In genomic region chr9:6034954-6035353, GRCh38 we compare ENCODE assay signal across 23 cellular contexts. TPM values are rescaled to one million over a fixed set of nuclear protein-coding genes. Genes with fewer than 3 reads are reported as not detected.
DNase-seq lines count a peak whose midpoint lies in the region; ATAC-seq, FAIRE-seq and TF ChIP-seq lines count a peak whose summit lies in the region.
"Had no signal": no experiment of that assay in that cellular context is flagged by ENCODE, and none has a peak within 500 bp of the region (broad histone marks: within the 10 kb centered on the region; RNA-seq: fewer than 3 reads in every experiment).

No MANE protein-coding gene starts in this region.

- POLR2A ChIA-PET in HepG2 (lab: Yijun Ruan, JAX) = no interaction called here

- no peaks in the 10 kb centered on the region for H3K36me3 ChIP-seq in HepG2 (replicated peaks in 1 of 2; ENCODE audit: control insufficient read depth in 1 of 2, insufficient read depth in 2 of 2, low read length in 2 of 2)
- H3K36me3 ChIP-seq in right lobe of liver = no peaks in the 10 kb centered on the region
- no peaks in the 10 kb centered on the region for H3K36me3 ChIP-seq in endodermal cell (ENCODE audit: control insufficient read depth, insufficient read depth, low read length)
- H3K36me3 ChIP-seq: BE2C had no signal

- ATAC-seq in HepG2 (peak; percentile 94), right lobe of liver (no peak), HG02973 (IDR thresholded peaks at IDR 0.05; ENCODE audit: unreplicated experiment) (no peak)
- peak; percentile 34 for ATAC-seq in stimulated activated memory B cell treated with anti-CD40 and anti-IgM and Interleukin-4, amounts not matched to agents 10 μg/mL and 1 μg/mL and 100 μg/mL, for 72 hours
- ATAC-seq: K562, T-helper 17 cell had no signal

- BruUV-seq in HepG2 (replicated peaks; lab: Mats Ljungman, UMichigan) = no TSS peak

- 33% methylated on average over 1 of the region's 5 CpGs for WGBS in HepG2 (ENCODE audit: low lambda C conversion rate)
- WGBS in right lobe of liver (ENCODE audit: insufficient coverage, low coverage, low lambda C conversion rate, missing lambda C conversion rate) = 81% methylated on average over 2 of the region's 5 CpGs
- 90 to 93% methylated on average over 3 to 5 of the region's 5 CpGs for WGBS in endodermal cell (ENCODE audit: insufficient coverage in 1 of 2, insufficient read length in 1 of 2), 2 experiments

- no peaks in the 10 kb centered on the region for H3K79me2 ChIP-seq in HepG2 (ENCODE audit: insufficient read depth, low read length)

- H3K4me2 ChIP-seq in HepG2 (ENCODE audit: low read depth, low read length) = peak overlapping the region; percentile 26; the same call in 1 of the 2 replicates

- H3K27ac ChIP-seq in HepG2 (ENCODE audit: extremely low read length, insufficient read depth, low read length) (no peak overlapping the region), right lobe of liver (no peak overlapping the region), endodermal cell (ENCODE audit: low read depth, low read length) (no peak overlapping the region)

- no peak overlapping the region for H3K9ac ChIP-seq in HepG2 (ENCODE audit: insufficient read depth, low read depth, low read length)
- no peak overlapping the region for H3K9ac ChIP-seq in endodermal cell (ENCODE audit: extremely low read depth, low read length, poor library complexity, severe bottlenecking)

- H3K27me3 Mint-ChIP-seq in endodermal cell (ENCODE audit: insufficient read depth) = no peaks in the 10 kb centered on the region
- H3K27me3 Mint-ChIP-seq in stimulated activated memory B cell treated with anti-CD40 and anti-IgM and Interleukin-4, amounts not matched to agents 10 μg/mL and 1 μg/mL and 100 μg/mL, for 72 hours = no peaks in the 10 kb centered on the region

- in situ Hi-C loops in HepG2 (cut with HindIII; ENCODE audit: extremely low pct_ligation_motif_present, low pct_unique_long_range_greater_than_20kb) = no loop called here

- H3K4me1 Mint-ChIP-seq in endodermal cell = peaks cover 21% of the 10 kb centered on the region
- H3K4me1 Mint-ChIP-seq in stimulated activated memory B cell treated with anti-CD40 and anti-IgM and Interleukin-4, amounts not matched to agents 10 μg/mL and 1 μg/mL and 100 μg/mL, for 72 hours = peaks cover under 1% of the 10 kb centered on the region

- H2AFZ ChIP-seq in HepG2 (ENCODE audit: low read length) = no peak overlapping the region

- H4K20me1 ChIP-seq in HepG2 (ENCODE audit: insufficient read depth, low read length) = no peaks in the 10 kb centered on the region

- no peak overlapping the region for H3K27ac Mint-ChIP-seq in endodermal cell
- no peak overlapping the region for H3K27ac Mint-ChIP-seq in stimulated activated memory B cell treated with anti-CD40 and anti-IgM and Interleukin-4, amounts not matched to agents 10 μg/mL and 1 μg/mL and 100 μg/mL, for 72 hours
- H3K27ac Mint-ChIP-seq: activated T-cell treated with anti-CD3 and anti-CD28 coated beads, Interleukin-2, amount 50 U/mL, for 24 hours; T-helper 17 cell had no signal

- no peak for TF ChIP-seq RAD21 in HepG2 (CRISPR knock-in tag; IDR thresholded peaks at IDR 0.05)

- H3K9me3 Mint-ChIP-seq in endodermal cell = no peaks in the 10 kb centered on the region
- H3K9me3 Mint-ChIP-seq in stimulated activated memory B cell treated with anti-CD40 and anti-IgM and Interleukin-4, amounts not matched to agents 10 μg/mL and 1 μg/mL and 100 μg/mL, for 72 hours = no peaks in the 10 kb centered on the region
- H3K9me3 Mint-ChIP-seq: activated T-cell treated with anti-CD3 and anti-CD28 coated beads, Interleukin-2, amount 50 U/mL, for 24 hours had no signal

- TF ChIP-seq EP300 in HepG2 (IDR thresholded peaks at IDR 0.05; ENCODE audit: low read depth in 2 of 2, low read length in 2 of 2) (no peak), HepG2 (CRISPR knock-in tag; IDR thresholded peaks at IDR 0.05; ENCODE audit: borderline replicate concordance) (no peak)

- no peak overlapping the region for H3K4me3 Mint-ChIP-seq in endodermal cell
- no peak overlapping the region for H3K4me3 Mint-ChIP-seq in stimulated activated memory B cell treated with anti-CD40 and anti-IgM and Interleukin-4, amounts not matched to agents 10 μg/mL and 1 μg/mL and 100 μg/mL, for 72 hours
- H3K4me3 Mint-ChIP-seq: activated T-cell treated with anti-CD3 and anti-CD28 coated beads, Interleukin-2, amount 50 U/mL, for 24 hours; T-helper 17 cell had no signal

- peaks cover 15% of the 10 kb centered on the region for H3K36me3 Mint-ChIP-seq in endodermal cell (ENCODE audit: low read depth)
- no peaks in the 10 kb centered on the region for H3K36me3 Mint-ChIP-seq in stimulated activated memory B cell treated with anti-CD40 and anti-IgM and Interleukin-4, amounts not matched to agents 10 μg/mL and 1 μg/mL and 100 μg/mL, for 72 hours

- TF ChIP-seq CTCF in HepG2 (CRISPR knock-in tag; IDR thresholded peaks at IDR 0.05) (no peak; the same call in 1 of the 2 replicates), right lobe of liver (IDR thresholded peaks at IDR 0.05) (no peak), endodermal cell (conservative IDR thresholded peaks at IDR 0.05) (no peak)

- H3K4me1 ChIP-seq in HepG2 (ENCODE audit: insufficient read depth, low read length) (peaks cover 10% of the 10 kb centered on the region; the same call in 1 of the 2 replicates), right lobe of liver (no peaks in the 10 kb centered on the region), endodermal cell (ENCODE audit: control insufficient read depth, insufficient read depth, low read length) (no peaks in the 10 kb centered on the region)
- H3K4me1 ChIP-seq: BE2C had no signal

- TF ChIP-seq POLR2A in HepG2 (IDR thresholded peaks at IDR 0.05; ENCODE audit: insufficient read depth in 1 of 2, low read depth in 2 of 2, low read length in 2 of 2) (no peak), right lobe of liver (IDR thresholded peaks at IDR 0.05) (no peak)

- CTCF ChIA-PET in HepG2 (lab: Yijun Ruan, JAX; ENCODE audit: low intra/inter-chr PET ratio, low total read pairs) = no interaction called here

- H3K4me3 ChIP-seq in HepG2 (replicated peaks in 1 of 3; ENCODE audit: insufficient read depth in 1 of 3, low read depth in 2 of 3, low read length in 3 of 3) (peak overlapping the region in 1 of 3 experiments; percentile 9; a peak in 1 of 6 replicates), right lobe of liver (no peak overlapping the region), endodermal cell (ENCODE audit: low read length) (no peak overlapping the region)
- H3K4me3 ChIP-seq: K562 had no signal

- H3K9me3 ChIP-seq in HepG2 (ENCODE audit: low read length) = no peaks in the 10 kb centered on the region
- H3K9me3 ChIP-seq in right lobe of liver = no peaks in the 10 kb centered on the region
- no peaks in the 10 kb centered on the region for H3K9me3 ChIP-seq in endodermal cell (ENCODE audit: control insufficient read depth, low read length)
- H3K9me3 ChIP-seq: BE2C had no signal

- DNase-seq in HepG2 (ENCODE audit: low spot score) (peak; percentile 15), right lobe of liver (no peak), LHCN-M2 (ENCODE audit: low read depth) (peak; percentile 34), endodermal cell (peak; percentile 48), SK-N-DZ (ENCODE audit: low spot score) (no peak), D341Med (ENCODE audit: low spot score) (no peak)
- DNase-seq: activated T-cell treated with anti-CD3 and anti-CD28 coated beads, Interleukin-2, amount 50 U/mL, for 24 hours; BE2C; central memory CD4-positive, alpha-beta T cell; effector CD8-positive, alpha-beta T cell; hippocampal formation; kidney glomerular epithelial cell; NCI-H1417 treated with DMSO at 0.1 percent for 48 hours; NCI-H226; Right ventricle myocardium superior; stimulated activated CD4-positive, alpha-beta T cell treated with anti-CD3 and anti-CD28 coated beads, Interleukin-4, amount 100 ng/mL, for 24 hours; stimulated activated CD8-positive, alpha-beta memory T cell treated with anti-CD3 and anti-CD28 coated beads, Interleukin-4, amount 100 ng/mL, for 48 hours; T-helper 17 cell had no signal

- intact Hi-C loops in HepG2 (cut with micrococcal nuclease; ENCODE audit: unreplicated experiment) = no loop called here
- intact Hi-C loops in right lobe of liver (cut with DNase I) = no loop called here

- H3K27me3 ChIP-seq in HepG2 (ENCODE audit: control insufficient read depth in 1 of 2, insufficient read depth in 2 of 2, low read length in 2 of 2) = peaks cover 0 to 11% of the 10 kb centered on the region in 2 experiments; a peak in 1 of 5 replicates
- no peaks in the 10 kb centered on the region for H3K27me3 ChIP-seq in right lobe of liver
- H3K27me3 ChIP-seq in endodermal cell (ENCODE audit: control insufficient read depth, insufficient read depth, low read length, poor library complexity, severe bottlenecking) = no peaks in the 10 kb centered on the region

- FAIRE-seq in HepG2 (lab: Jason Lieb, UNC) = no peak
- FAIRE-seq: D721Med, GM19239, K562 had no signal

RNA-seq across cellular contexts. Expression of gene RANBP6, which starts 19.5 kb away (rescaled TPM):
- 26.0 and 37.7 TPM in 2 replicates for total RNA-seq in HepG2 (2016; rRNA removed; fragmentation: Illumina TruSeq; extraction: Trizol)
- total RNA-seq in HepG2 (2016; cell fraction: cytosol; rRNA removed; fragmentation: Illumina TruSeq; extraction: Trizol; ENCODE audit: low read depth) = 1.6 and 1.9 TPM in 2 replicates
- 26.2 and 36.2 TPM in 2 replicates for total RNA-seq in HepG2 (2016; cell fraction: insoluble cytoplasmic fraction; rRNA removed; fragmentation: Illumina TruSeq; extraction: Trizol)
- total RNA-seq in HepG2 (2016; cell fraction: membrane; rRNA removed; fragmentation: Illumina TruSeq; extraction: Trizol) = 6.7 and 9.0 TPM in 2 replicates
- 35.1 and 35.2 TPM in 2 replicates for total RNA-seq in HepG2 (2016; cell fraction: nucleus; rRNA removed; fragmentation: Illumina TruSeq; extraction: Trizol)
- polyA plus RNA-seq in HepG2 (2011; rRNA removed) = 7.2 and 7.5 TPM in 2 replicates
- polyA plus RNA-seq in HepG2 (2011; cell fraction: cytosol; rRNA removed) = 2.5 and 4.2 TPM in 2 replicates
- polyA plus RNA-seq in HepG2 (2011; cell fraction: nucleus; rRNA removed) = 5.1 and 7.8 TPM in 2 replicates
- polyA plus RNA-seq in HepG2 (2012) = 11.7 and 11.9 TPM in 2 replicates
- 0.80 TPM in 2 replicates for polyA plus RNA-seq in HepG2 (2016; cell fraction: cytosol; fragmentation: Illumina TruSeq; extraction: Trizol; ENCODE audit: low read depth)
- 17.9 and 18.2 TPM in 2 replicates for polyA plus RNA-seq in HepG2 (2016; cell fraction: insoluble cytoplasmic fraction; fragmentation: Illumina TruSeq; extraction: Trizol; ENCODE audit: low read depth)
- 3.1 and 3.2 TPM in 2 replicates for polyA plus RNA-seq in HepG2 (2016; cell fraction: membrane; fragmentation: Illumina TruSeq; extraction: Trizol; ENCODE audit: low read depth)
- 23.4 and 24.6 TPM in 2 replicates for polyA plus RNA-seq in HepG2 (2016; cell fraction: nucleus; fragmentation: Illumina TruSeq; extraction: Trizol; ENCODE audit: insufficient read depth, low read depth)
- 3.9 and 11.3 TPM in 2 replicates for polyA minus RNA-seq in HepG2 (2011; rRNA and poly(A)+ RNA removed; ENCODE audit: low replicate concordance)
- 7.6 and 8.4 TPM in 2 replicates for polyA minus RNA-seq in HepG2 (2011; cell fraction: cytosol; rRNA and poly(A)+ RNA removed)
- polyA minus RNA-seq in HepG2 (2011; cell fraction: nucleus; rRNA and poly(A)+ RNA removed) = 27.7 and 27.9 TPM in 2 replicates
- total RNA-seq in right lobe of liver = 10 to 100 TPM in 2 of 6 experiments, 1 to 10 TPM in 4; 6.2 to 11.7 (median 8.4) TPM
- 32.3 and 42.4 TPM in 2 replicates for total RNA-seq in LHCN-M2 (2014; rRNA removed)
- polyA plus RNA-seq in LHCN-M2 (2012) = 6.6 TPM
- 10 to 100 TPM; 19.5 to 21.3 TPM for total RNA-seq in endodermal cell
- 34.7 TPM for polyA plus RNA-seq in endodermal cell (2013, experiment 1 of 2)
- 28.5 TPM for polyA plus RNA-seq in endodermal cell (2013, experiment 2 of 2)
- polyA plus RNA-seq in SK-N-DZ (2014; cell fraction: cytosol; rRNA removed) = 22.8 and 23.3 TPM in 2 replicates
- 10.2 and 16.3 TPM in 2 replicates for polyA plus RNA-seq in SK-N-DZ (2014; cell fraction: nucleus; rRNA removed)

Comparison
In these comparisons a context has a peak if more than half of its experiments do, and no peak if none do; other contexts are left out.
1. ATAC-seq: peak in HepG2 (single experiment) and stimulated activated memory B cell treated with anti-CD40 and anti-IgM and Interleukin-4, amounts not matched to agents 10 μg/mL and 1 μg/mL and 100 μg/mL, for 72 hours (single experiment); none in right lobe of liver (0 of 4) and HG02973 (single experiment).
2. DNase-seq: peak in HepG2 (single experiment), LHCN-M2 (single experiment) and endodermal cell (single experiment); none in right lobe of liver (0 of 3), SK-N-DZ (single experiment) and D341Med (single experiment).